25 cellular contexts compared by ENCODE assay signal in the genomic region with DNA sequence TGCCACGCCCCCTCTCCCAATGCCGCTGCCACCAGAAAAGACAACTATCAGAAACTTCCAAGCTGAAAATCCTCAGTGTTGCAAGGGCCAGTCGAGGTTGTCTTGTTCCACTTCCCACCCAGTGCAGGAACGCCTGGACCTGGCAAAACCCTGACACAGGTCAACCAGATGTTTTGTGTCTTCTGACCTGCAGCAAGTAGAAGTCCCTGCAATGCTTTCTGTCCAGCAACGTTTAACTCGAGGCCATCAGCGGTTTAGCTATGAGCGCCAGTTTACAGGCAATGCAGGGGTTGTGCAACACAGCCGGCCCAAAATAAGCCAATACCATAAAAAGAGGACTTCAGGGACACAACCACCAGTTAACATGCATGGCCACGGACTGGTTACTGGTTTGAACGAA.
DNase-seq lines count a peak whose midpoint lies in the region; ATAC-seq, FAIRE-seq and TF ChIP-seq lines count a peak whose summit lies in the region.
"Had no signal": no experiment of that assay in that cellular context is flagged by ENCODE, and none has a peak within 500 bp of the region (broad histone marks: within the 10 kb centered on the region; RNA-seq: fewer than 3 reads in every experiment).

No MANE protein-coding gene starts in this region.

- H4K20me1 ChIP-seq in H1 (replicated peaks in 1 of 2; ENCODE audit: control insufficient read depth in 1 of 2, insufficient read depth in 2 of 2, low read length in 2 of 2), result no peaks in the 10 kb centered on the region

- TF ChIP-seq CTCF in H1 (IDR thresholded peaks at IDR 0.05; ENCODE audit: control extremely low read depth in 1 of 3, insufficient read depth in 1 of 3, low read depth in 1 of 3, low read length in 3 of 3) (no peak), upper lobe of left lung (IDR thresholded peaks at IDR 0.05) (no peak)

- no peak overlapping the region for H3K14ac ChIP-seq in H1 (ENCODE audit: insufficient read length)

- no peak for FAIRE-seq in H1 (lab: Jason Lieb, UNC)

- no peaks in the 10 kb centered on the region for H3K79me1 ChIP-seq in H1 (ENCODE audit: low read depth, low read length)

- no peak overlapping the region for H2BK12ac ChIP-seq in H1 (ENCODE audit: low read depth, low read length)

- CTCF ChIA-PET in H1 (lab: Charles Lee; ENCODE audit: partially characterized antibody), result interaction anchor here (1.4 kb wide), 1 partner anchor 220 kb away, joined by 4 read pairs; no protein-coding TSS in a partner anchor

- no peak overlapping the region for H4K91ac ChIP-seq in H1 (replicated peaks; ENCODE audit: insufficient read length, low read length)

- no peak overlapping the region for H2BK20ac ChIP-seq in H1 (ENCODE audit: low read length)

- H3K36me3 ChIP-seq in H1 (ENCODE audit: control insufficient read depth in 2 of 4, insufficient read depth in 4 of 4, low read length in 3 of 4) (no peaks in the 10 kb centered on the region), upper lobe of left lung (no peaks in the 10 kb centered on the region)
- H3K36me3 ChIP-seq: ovary, transverse colon had no signal

- WGBS in H1 (ENCODE audit: extremely low coverage in 1 of 2, insufficient coverage in 1 of 2, insufficient read length in 1 of 2, insufficient replicate concordance in 2 of 2, low coverage in 1 of 2, low lambda C conversion rate in 2 of 2, missing lambda C conversion rate in 1 of 2), 2 experiments, result 79% methylated on average over 10 of the region's 11 CpGs; no CpG with 5 or more reads in 1 of the 2 experiments
- WGBS in upper lobe of left lung, 2 donors, result 70 to 71% methylated on average over 6 to 11 of the region's 11 CpGs

- H3K23me2 ChIP-seq in H1 (ENCODE audit: low read depth, low read length), result no peaks in the 10 kb centered on the region

- no peak overlapping the region for H2BK120ac ChIP-seq in H1 (replicated peaks; ENCODE audit: low read depth, low read length)

- no peak overlapping the region for H4K8ac ChIP-seq in H1 (ENCODE audit: extremely low read depth, insufficient read depth, low read length)

- no peak overlapping the region for H2BK5ac ChIP-seq in H1 (ENCODE audit: low read depth, low read length)

- no peaks in the 10 kb centered on the region for H3K79me2 ChIP-seq in H1 (ENCODE audit: control insufficient read depth in 1 of 2, insufficient read depth in 2 of 2, low read length in 2 of 2)

- H3K9me3 ChIP-seq in H1 (ENCODE audit: insufficient read depth in 2 of 2, low read depth in 1 of 2, low read length in 1 of 2) (no peaks in the 10 kb centered on the region), upper lobe of left lung (no peaks in the 10 kb centered on the region)
- H3K9me3 ChIP-seq: ovary, transverse colon had no signal

- peak; percentile 30 for DNase-seq in activated effector memory CD4-positive, alpha-beta T cell treated with anti-CD3 and anti-CD28 coated beads, Interleukin-2, amount 50 U/mL, for 16 hours
- no peak for DNase-seq in activated effector memory CD4-positive, alpha-beta T cell treated with Interleukin-2 at 50 U/mL for 16 hours
- no peak for DNase-seq in H1 (ENCODE audit: low read depth in 1 of 2, low spot score in 2 of 2)
- peak; percentile 17 for DNase-seq in mucosa of gallbladder (ENCODE audit: low spot score)
- DNase-seq in upper lobe of left lung, result no peak
- DNase-seq in COR-L47 (lab: John Stamatoyannopoulos, UW), result no peak
- DNase-seq in NCI-H82 treated with DMSO at 0.1 percent for 48 hours (lab: John Stamatoyannopoulos, UW; ENCODE audit: unreplicated experiment), result no peak
- DNase-seq: 8988T; activated CD4-positive, alpha-beta T cell treated with anti-CD3 and anti-CD28 coated beads, Interleukin-2, amount 10 ng/mL, durations not matched to agents 7 days and 5 days; activated CD8-positive, alpha-beta memory T cell treated with anti-CD3 and anti-CD28 coated beads, Interleukin-2, amount 10 ng/mL, durations not matched to agents 7 days and 5 days; activated naive CD4-positive, alpha-beta T cell treated with anti-CD3 and anti-CD28 coated beads, Interleukin-2, amount 10 ng/mL, durations not matched to agents 7 days and 5 days; activated T-cell treated with anti-CD3 and anti-CD28 coated beads, Interleukin-2, amount 50 U/mL, for 72 hours; CD4-positive, alpha-beta T cell; naive thymus-derived CD8-positive, alpha-beta T cell; NCI-H1092; NCI-H187; NCI-H2171 treated with DMSO at 0.1 percent for 48 hours; NCI-H524 treated with DMSO at 0.1 percent for 48 hours; ovary; stimulated activated CD4-positive, alpha-beta T cell treated with anti-CD3 and anti-CD28 coated beads, Interleukin-12 subunit alpha, Interleukin-12 subunit beta, amount 100 ng/mL, for 4 hours; stimulated activated naive CD8-positive, alpha-beta T cell treated with anti-CD3 and anti-CD28 coated beads, Interleukin-15, amount 100 ng/mL, for 72 hours; transverse colon had no signal

- TF ChIP-seq POLR2A in H1 (IDR thresholded peaks at IDR 0.05; ENCODE audit: control extremely low read depth in 1 of 2, low read depth in 2 of 2, low read length in 2 of 2) (no peak), upper lobe of left lung (IDR thresholded peaks at IDR 0.05) (no peak)

- POLR2A ChIA-PET in H1 (lab: Charles Lee; ENCODE audit: partially characterized antibody), result no interaction called here

- no peak overlapping the region for H3K18ac ChIP-seq in H1 (ENCODE audit: extremely low read depth, low read length)

- H3K23ac ChIP-seq in H1 (ENCODE audit: insufficient read length), result no peak overlapping the region

- H3K27me3 ChIP-seq in H1 (replicated peaks in 1 of 4; ENCODE audit: control insufficient read depth in 3 of 4, extremely low read depth in 1 of 4, insufficient read depth in 3 of 4, low read length in 3 of 4) (peaks cover 0 to 10% (median 6%) of the 10 kb centered on the region in 4 experiments; a peak in 3 of 7 replicates), upper lobe of left lung (no peaks in the 10 kb centered on the region)
- H3K27me3 ChIP-seq: ovary, transverse colon had no signal

- H3K9ac ChIP-seq in H1 (replicated peaks in 1 of 4; ENCODE audit: extremely low read depth in 1 of 4, low read depth in 3 of 4, low read length in 3 of 4), result no peak overlapping the region
- H3K9ac ChIP-seq: KMS-11 had no signal

- no peak overlapping the region for H3K56ac ChIP-seq in H1 (replicated peaks; ENCODE audit: insufficient read length, low read depth, low read length)

- H3K4me2 ChIP-seq in H1 (ENCODE audit: insufficient read depth in 1 of 2, low read depth in 2 of 2, low read length in 2 of 2), result no peak overlapping the region
- H3K4me2 ChIP-seq: KMS-11 had no signal

- TF ChIP-seq EP300 in H1 (IDR thresholded peaks at IDR 0.05; ENCODE audit: borderline replicate concordance in 1 of 2, low read depth in 2 of 2, low read length in 2 of 2) (no peak), upper lobe of left lung (IDR thresholded peaks at IDR 0.05) (no peak)

- H2AK5ac ChIP-seq in H1 (ENCODE audit: low read depth, low read length), result no peak overlapping the region

- H3K27ac ChIP-seq in H1 (ENCODE audit: low read depth, low read length) (no peak overlapping the region), upper lobe of left lung (peak overlapping the region in 3 of 4 donors; percentile 14 to 85 (median 85))
- H3K27ac ChIP-seq: KMS-11, ovary, VCaP had no signal

- no peak for ATAC-seq in upper lobe of left lung (ENCODE audit: low FRiP score in 2 of 2)
- no peak for ATAC-seq in GM21786 (IDR thresholded peaks at IDR 0.05; ENCODE audit: unreplicated experiment)
- ATAC-seq: activated CD8-positive, alpha-beta memory T cell treated with anti-CD3 and anti-CD28 coated beads, Interleukin-2, amount 10 ng/mL, durations not matched to agents 7 days and 5 days; activated T-cell treated with anti-CD3 and anti-CD28 coated beads, Interleukin-2, amount 50 U/mL, for 72 hours; naive thymus-derived CD8-positive, alpha-beta T cell; stimulated activated naive CD8-positive, alpha-beta T cell treated with anti-CD3 and anti-CD28 coated beads, Interleukin-15, amount 100 ng/mL, for 72 hours had no signal

- no peak overlapping the region for H2BK15ac ChIP-seq in H1 (ENCODE audit: low read length)

- H2AFZ ChIP-seq in H1 (ENCODE audit: low read length), result no peak overlapping the region

- H4K5ac ChIP-seq in H1 (ENCODE audit: insufficient read length, low read depth, low read length), result no peak overlapping the region

- TF ChIP-seq RAD21 in H1 (IDR thresholded peaks at IDR 0.05 in 1 of 2, conservative IDR thresholded peaks at IDR 0.05 in 1 of 2; ENCODE audit: low read depth in 2 of 2, low read length in 2 of 2), result no peak

- H3K4me3 ChIP-seq in H1 (ENCODE audit: extremely low read depth in 1 of 4, insufficient read depth in 2 of 4, low read depth in 3 of 4, low read length in 4 of 4) (no peak overlapping the region), upper lobe of left lung (no peak overlapping the region)
- H3K4me3 ChIP-seq: ovary, transverse colon had no signal

- H3K4me1 ChIP-seq in H1 (replicated peaks in 1 of 4; ENCODE audit: control insufficient read depth in 3 of 4, insufficient read depth in 4 of 4, low read length in 3 of 4), result peaks cover 5 to 22% (median 6%) of the 10 kb centered on the region in 4 experiments
- H3K4me1 ChIP-seq in upper lobe of left lung, result peaks cover 13 to 33% (median 26%) of the 10 kb centered on the region in 4 donors

- H3K4ac ChIP-seq in H1 (replicated peaks; ENCODE audit: insufficient read length, low read depth, low read length), result peak overlapping the region; percentile 37

TF ChIP-seq in H1, 55 proteins besides CTCF, POLR2A, EP300 and RAD21 (continues in another document):
- TF ChIP-seq, protein P1, sequence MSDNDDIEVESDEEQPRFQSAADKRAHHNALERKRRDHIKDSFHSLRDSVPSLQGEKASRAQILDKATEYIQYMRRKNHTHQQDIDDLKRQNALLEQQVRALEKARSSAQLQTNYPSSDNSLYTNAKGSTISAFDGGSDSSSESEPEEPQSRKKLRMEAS (IDR thresholded peaks at IDR 0.05), result no peak
- TF ChIP-seq JUN (IDR thresholded peaks at IDR 0.05; ENCODE audit: low read depth, low read length), result no peak
- no peak for TF ChIP-seq RNF2 (IDR thresholded peaks at IDR 0.05; ENCODE audit: borderline replicate concordance, low read depth, low read length, missing control alignments, poor library complexity, severe bottlenecking)
- no peak for TF ChIP-seq CHD2 (IDR thresholded peaks at IDR 0.05; ENCODE audit: low read length)
- TF ChIP-seq RFX5 (IDR thresholded peaks at IDR 0.05; ENCODE audit: borderline replicate concordance, low read depth, low read length), result no peak
- no peak for TF ChIP-seq ZNF274 (IDR thresholded peaks at IDR 0.05; ENCODE audit: borderline replicate concordance, extremely low read depth, low read length)
- no peak for TF ChIP-seq PHF8 (conservative IDR thresholded peaks at IDR 0.05; ENCODE audit: low read depth, low read length)
- TF ChIP-seq FOSL1 (IDR thresholded peaks at IDR 0.05; ENCODE audit: insufficient read depth, low read depth, low read length), result no peak
- TF ChIP-seq GABPA (IDR thresholded peaks at IDR 0.05; ENCODE audit: borderline replicate concordance, insufficient read depth, low read length), result no peak
- TF ChIP-seq KDM4A (IDR thresholded peaks at IDR 0.05; ENCODE audit: low read depth, low read length, severe bottlenecking), result no peak
- no peak for TF ChIP-seq SRF (IDR thresholded peaks at IDR 0.05; ENCODE audit: low read depth, low read length)
- TF ChIP-seq TAF1 (IDR thresholded peaks at IDR 0.05; ENCODE audit: low read depth, low read length), result no peak

Comparison
In these comparisons a context has a peak if more than half of its experiments do, and no peak if none do; other contexts are left out.
1. DNase-seq: peak in activated effector memory CD4-positive, alpha-beta T cell treated with anti-CD3 and anti-CD28 coated beads, Interleukin-2, amount 50 U/mL, for 16 hours (single experiment) and mucosa of gallbladder (single experiment); none in activated effector memory CD4-positive, alpha-beta T cell treated with Interleukin-2 at 50 U/mL for 16 hours (single experiment), H1 (0 of 2), upper lobe of left lung (0 of 2), COR-L47 (single experiment) and NCI-H82 treated with DMSO at 0.1 percent for 48 hours (single experiment).